Comparison of ENCODE assay signal across 13 cellular contexts in genomic region chr15:75947117-75947516, GRCh38. TPM values are rescaled to one million over a fixed set of nuclear protein-coding genes. Genes with fewer than 3 reads are reported as not detected.
DNase-seq lines count a peak whose midpoint lies in the region; TF ChIP-seq lines count a peak whose summit lies in the region.
"Had no signal": no experiment of that assay in that cellular context is flagged by ENCODE, and none has a peak within 500 bp of the region (broad histone marks: within the 10 kb centered on the region; RNA-seq: fewer than 3 reads in every experiment).

No MANE protein-coding gene starts in this region.

- no peak overlapping the region for H3K9ac ChIP-seq in smooth muscle cell (ENCODE audit: low read depth)

- H3K4me3 ChIP-seq in fibroblast of mammary gland (ENCODE audit: control insufficient read depth, low read depth, low read length) (no peak overlapping the region), smooth muscle cell (no peak overlapping the region)

- H3K9me3 Mint-ChIP-seq in progenitor cell of endocrine pancreas (ENCODE audit: low read depth) = no peaks in the 10 kb centered on the region
- H3K9me3 Mint-ChIP-seq: activated CD4-positive, alpha-beta memory T cell treated with anti-CD3 and anti-CD28 coated beads for 36 hours; type B pancreatic cell had no signal

- peak overlapping the region; percentile 53 for H3K27ac ChIP-seq in smooth muscle cell (ENCODE audit: low read depth)
- H3K27ac ChIP-seq: 22Rv1 had no signal

- no peaks in the 10 kb centered on the region for H3K79me2 ChIP-seq in smooth muscle cell (ENCODE audit: low read depth)

- DNase-seq in DMS 273 (lab: John Stamatoyannopoulos, UW; ENCODE audit: unreplicated experiment) (peak; percentile 14), DMS 273 treated with DMSO at 0.1 percent for 48 hours (lab: John Stamatoyannopoulos, UW) (no peak), RKO (ENCODE audit: low spot score) (peak; percentile 87), fibroblast of mammary gland (ENCODE audit: low read depth) (peak; percentile 92), smooth muscle cell (lab: John Stamatoyannopoulos, UW; ENCODE audit: unreplicated experiment) (no peak), T-helper 2 cell (no peak), progenitor cell of endocrine pancreas (ENCODE audit: low spot score, unreplicated experiment) (no peak), DMS153 (lab: John Stamatoyannopoulos, UW) (no peak)
- DNase-seq: activated CD4-positive, alpha-beta memory T cell treated with anti-CD3 and anti-CD28 coated beads for 36 hours; NCI-H2107; nephron progenitor cell had no signal

- H4K20me1 ChIP-seq in smooth muscle cell (ENCODE audit: low read depth) = no peaks in the 10 kb centered on the region

- H3K4me1 ChIP-seq in smooth muscle cell (ENCODE audit: low read depth) = no peaks in the 10 kb centered on the region

- H2AFZ ChIP-seq in smooth muscle cell (ENCODE audit: low read depth) = no peak overlapping the region

- peaks cover 4% of the 10 kb centered on the region for H3K4me1 Mint-ChIP-seq in progenitor cell of endocrine pancreas (ENCODE audit: low read depth)

- no peak for TF ChIP-seq CTCF in fibroblast of mammary gland (conservative IDR thresholded peaks at IDR 0.05; ENCODE audit: control insufficient read depth, insufficient read depth, low read depth, low read length)
- no peak for TF ChIP-seq CTCF in smooth muscle cell (IDR thresholded peaks at IDR 0.05; ENCODE audit: borderline replicate concordance, insufficient read depth, poor library complexity, severe bottlenecking)
- TF ChIP-seq CTCF in progenitor cell of endocrine pancreas (IDR thresholded peaks at IDR 0.05; ENCODE audit: unreplicated experiment) = no peak

- H3K36me3 Mint-ChIP-seq in progenitor cell of endocrine pancreas (ENCODE audit: insufficient read depth) = no peaks in the 10 kb centered on the region
- H3K36me3 Mint-ChIP-seq: activated CD4-positive, alpha-beta memory T cell treated with anti-CD3 and anti-CD28 coated beads for 36 hours; type B pancreatic cell had no signal

- 6% methylated on average over 1 of the region's 1 CpG for WGBS in smooth muscle cell (ENCODE audit: low lambda C conversion rate)

- no peak overlapping the region for H3K4me3 Mint-ChIP-seq in progenitor cell of endocrine pancreas (ENCODE audit: low read depth)
- H3K4me3 Mint-ChIP-seq: activated CD4-positive, alpha-beta memory T cell treated with anti-CD3 and anti-CD28 coated beads for 36 hours; nephron progenitor cell; type B pancreatic cell had no signal

- H3K36me3 ChIP-seq in smooth muscle cell (ENCODE audit: low read depth) = no peaks in the 10 kb centered on the region

- no peak overlapping the region for H3K4me2 ChIP-seq in smooth muscle cell

- H3K27me3 Mint-ChIP-seq in progenitor cell of endocrine pancreas = peaks cover 3% of the 10 kb centered on the region
- H3K27me3 Mint-ChIP-seq: type B pancreatic cell had no signal

- H3K9me3 ChIP-seq in smooth muscle cell (replicated peaks; ENCODE audit: low read depth) = no peaks in the 10 kb centered on the region

- no peaks in the 10 kb centered on the region for H3K27me3 ChIP-seq in smooth muscle cell (ENCODE audit: low read depth)

- no peak overlapping the region for H3K27ac Mint-ChIP-seq in progenitor cell of endocrine pancreas
- H3K27ac Mint-ChIP-seq: activated CD4-positive, alpha-beta memory T cell treated with anti-CD3 and anti-CD28 coated beads for 36 hours; nephron progenitor cell; type B pancreatic cell had no signal

- no peaks in the 10 kb centered on the region for H3F3A ChIP-seq in smooth muscle cell (ENCODE audit: low read depth)

RNA-seq across cellular contexts. Expression of gene FBXO22, which starts 43.4 kb away (rescaled TPM):
- total RNA-seq in smooth muscle cell = 51.5 and 55.9 TPM in 2 replicates
- polyA plus RNA-seq in smooth muscle cell = 60.1 and 70.4 TPM in 2 replicates
- 42.9 and 43.6 TPM in 2 replicates for total RNA-seq in progenitor cell of endocrine pancreas

Comparison
In these comparisons a context has a peak if more than half of its experiments do, and no peak if none do; other contexts are left out.
1. DNase-seq: peak in DMS 273 (single experiment), RKO (single experiment) and fibroblast of mammary gland (single experiment); none in DMS 273 treated with DMSO at 0.1 percent for 48 hours (single experiment), smooth muscle cell (single experiment), T-helper 2 cell (0 of 5), progenitor cell of endocrine pancreas (single experiment) and DMS153 (single experiment).